Comparison of ENCODE assay signal across 8 cellular contexts in the genomic region with DNA sequence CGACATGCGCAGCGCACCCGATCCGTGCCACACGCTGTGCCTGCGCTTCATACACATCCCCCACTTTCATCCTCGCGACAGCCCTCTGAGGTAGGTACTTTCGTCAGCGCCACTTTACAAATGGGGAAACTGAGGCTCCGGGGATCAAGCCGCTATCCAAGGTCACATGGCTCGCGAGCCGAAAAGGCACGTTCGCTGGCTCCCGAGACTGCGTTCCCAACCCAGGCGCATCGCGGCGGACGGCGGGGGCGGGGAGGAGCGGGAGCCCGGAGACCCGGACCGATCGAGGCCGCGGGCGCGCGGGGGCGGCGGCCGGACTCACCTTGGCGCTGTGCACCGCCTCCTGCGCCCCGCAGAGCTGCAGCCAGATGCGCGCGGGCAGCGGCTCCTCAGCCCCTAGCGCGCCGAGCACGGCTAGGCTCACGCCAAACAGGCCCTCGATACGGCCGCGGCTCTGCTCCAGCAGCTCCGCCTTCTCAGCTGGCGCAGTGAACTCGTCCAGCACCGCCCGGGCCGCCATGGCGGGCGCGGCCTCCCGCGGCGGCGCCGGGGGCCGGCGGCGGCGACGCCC. TPM values are rescaled to one million over a fixed set of nuclear protein-coding genes. Genes with fewer than 3 reads are reported as not detected.
DNase-seq lines count a peak whose midpoint lies in the region; ATAC-seq and TF ChIP-seq lines count a peak whose summit lies in the region.

No MANE protein-coding gene starts in this region.

- peak overlapping the region; percentile 40 for H2AFZ ChIP-seq in SU-DHL-6 (ENCODE audit: low read depth, low read length, severe bottlenecking)
- peak overlapping the region; percentile 92 for H2AFZ ChIP-seq in mammary epithelial cell (ENCODE audit: low read depth, low read length)

- peak; percentile 17 for ATAC-seq in GM21447 (IDR thresholded peaks at IDR 0.05; ENCODE audit: unreplicated experiment)

- H3K79me2 ChIP-seq in SU-DHL-6 (ENCODE audit: insufficient read depth, low read length) (peaks cover 51% of the 10 kb centered on the region), mammary epithelial cell (ENCODE audit: insufficient read depth, low read length) (peaks cover 49% of the 10 kb centered on the region)

- H3K4me1 ChIP-seq in mammary epithelial cell (ENCODE audit: insufficient read depth, low read length): peaks cover 61% of the 10 kb centered on the region

- H3K36me3 ChIP-seq in SU-DHL-6 (ENCODE audit: low read length): no peaks in the 10 kb centered on the region
- no peaks in the 10 kb centered on the region for H3K36me3 ChIP-seq in mammary epithelial cell (ENCODE audit: insufficient read depth, low read length)

- no peaks in the 10 kb centered on the region for H3K9me2 ChIP-seq in SU-DHL-6 (replicated peaks; ENCODE audit: insufficient read depth, low read length)

- CTCF ChIA-PET in mammary epithelial cell (lab: Charles Lee; ENCODE audit: low non-redundant PET): no interaction called here

- TF ChIP-seq CTCF in HL-60 (IDR thresholded peaks at IDR 0.05; ENCODE audit: insufficient read depth, low read length) (no peak), SU-DHL-6 (IDR thresholded peaks at IDR 0.05; ENCODE audit: insufficient read depth, low read length, poor library complexity, severe bottlenecking) (no peak), mammary epithelial cell (conservative IDR thresholded peaks at IDR 0.05 in 1 of 2, IDR thresholded peaks at IDR 0.05 in 1 of 2; ENCODE audit: extremely low read depth in 1 of 2, insufficient read depth in 1 of 2, low read depth in 1 of 2, low read length in 2 of 2) (no peak)

- H4K20me1 ChIP-seq in SU-DHL-6 (ENCODE audit: low read depth, low read length) (no peaks in the 10 kb centered on the region; the same call in 1 of the 2 replicates), mammary epithelial cell (ENCODE audit: insufficient read depth, low read length) (no peaks in the 10 kb centered on the region)

- dilution Hi-C loops in mammary epithelial cell (cut with HindIII; ENCODE audit: low sequenced_read_pairs): loop anchor here (25.0 kb wide), 1 partner anchor 247 kb away; no protein-coding TSS in a partner anchor

- peak overlapping the region; percentile 64 for H3K4me3 ChIP-seq in HL-60 (replicated peaks; ENCODE audit: insufficient read depth, low read length)
- H3K4me3 ChIP-seq in SU-DHL-6 (ENCODE audit: insufficient read depth, low read length, poor library complexity, severe bottlenecking): peak overlapping the region; percentile 69
- peak overlapping the region; percentile 77 to 98 (median 91) for H3K4me3 ChIP-seq in mammary epithelial cell (replicated peaks in 1 of 3; ENCODE audit: insufficient read depth in 1 of 3, low read depth in 2 of 3, low read length in 3 of 3)

- in situ Hi-C loops in mammary epithelial cell (cut with MboI; ENCODE audit: low sequenced_read_pairs in 2 of 2): loop anchor here in 1 of 2 donors (10.0 kb wide), 1 partner anchor 65 kb away; no protein-coding TSS in a partner anchor

- intact Hi-C loops in mammary epithelial cell (cut with micrococcal nuclease): loop anchor here (2.0 kb wide), 1 partner anchor 51 kb away; no protein-coding TSS in a partner anchor

- H3F3A ChIP-seq in SU-DHL-6 (ENCODE audit: insufficient read depth): peaks cover 5% of the 10 kb centered on the region; the same call in 1 of the 2 replicates

- peak overlapping the region; percentile 56 for H3K27ac ChIP-seq in HL-60 (replicated peaks)
- peak overlapping the region; percentile 15; the same call in 1 of the 2 replicates for H3K27ac ChIP-seq in SU-DHL-6 (ENCODE audit: low read depth, low read length)
- H3K27ac ChIP-seq in mammary epithelial cell (ENCODE audit: insufficient read depth, low read depth, low read length): peak overlapping the region; percentile 95
- peak overlapping the region; percentile 86 for H3K27ac ChIP-seq in layer of hippocampus (ENCODE audit: low read depth, low read length)

- H3K9me3 ChIP-seq in SU-DHL-6 (ENCODE audit: insufficient read depth, low read length) (no peaks in the 10 kb centered on the region), mammary epithelial cell (replicated peaks; ENCODE audit: insufficient read depth, low read length) (no peaks in the 10 kb centered on the region)

- whole genome bisulfite sequencing in mammary epithelial cell (ENCODE audit: low coverage, missing lambda C conversion rate): 0% methylated on average over 9 of the region's 76 CpGs

- H3K4me2 ChIP-seq in SU-DHL-6 (ENCODE audit: low read depth, low read length, poor library complexity, severe bottlenecking): peak overlapping the region; percentile 88
- H3K4me2 ChIP-seq in mammary epithelial cell (ENCODE audit: insufficient read depth, low read depth, low read length): peak overlapping the region; percentile 95

- DNase-seq in DMS53 (lab: John Stamatoyannopoulos, UW): peak; percentile 87
- DNase-seq in HL-60 (ENCODE audit: low read depth in 1 of 2, low spot score in 1 of 2): peak in 1 of 2 experiments; percentile 34
- peak; percentile 50 for DNase-seq in mammary epithelial cell
- peak; percentile 25 to 40 for DNase-seq in stimulated activated CD4-positive, alpha-beta T cell treated with anti-CD3 and anti-CD28 coated beads, Interleukin-2, amount 100 ng/mL, for 48 hours
- DNase-seq in dedifferentiated amniotic fluid mesenchymal stem cell (ENCODE audit: extremely low spot score): no peak

- BruUV-seq in mammary epithelial cell (replicated peaks; lab: Mats Ljungman, UMichigan): no TSS peak

- no peaks in the 10 kb centered on the region for H3K27me3 ChIP-seq in HL-60 (ENCODE audit: insufficient read depth, poor library complexity, severe bottlenecking)
- H3K27me3 ChIP-seq in SU-DHL-6 (ENCODE audit: low read length): no peaks in the 10 kb centered on the region
- no peaks in the 10 kb centered on the region for H3K27me3 ChIP-seq in mammary epithelial cell (ENCODE audit: insufficient read depth, low read length)
- H3K27me3 ChIP-seq in layer of hippocampus (ENCODE audit: control insufficient read depth, insufficient read depth, low read length): no peaks in the 10 kb centered on the region

- H3K9ac ChIP-seq in SU-DHL-6 (ENCODE audit: low read length) (peak overlapping the region; percentile 74), mammary epithelial cell (ENCODE audit: insufficient read depth, low read length) (peak overlapping the region; percentile 98)

RNA-seq across cellular contexts. Expression of gene N4BP1, which starts 0.4 kb away (rescaled TPM):
- 10 to 100 TPM; 32.8 to 34.3 TPM for total RNA-seq in mammary epithelial cell
- polyA plus RNA-seq in mammary epithelial cell: 10.5 TPM
- polyA minus RNA-seq in mammary epithelial cell: 24.0 TPM

Comparison
In these comparisons a context has a peak if more than half of its experiments do, and no peak if none do; other contexts are left out.
1. H3K27ac ChIP-seq: peak in every context shown above with its lines; median percentile 95 in mammary epithelial cell; 86 in layer of hippocampus; 56 in HL-60; 15 in SU-DHL-6.